In the genomic region with DNA sequence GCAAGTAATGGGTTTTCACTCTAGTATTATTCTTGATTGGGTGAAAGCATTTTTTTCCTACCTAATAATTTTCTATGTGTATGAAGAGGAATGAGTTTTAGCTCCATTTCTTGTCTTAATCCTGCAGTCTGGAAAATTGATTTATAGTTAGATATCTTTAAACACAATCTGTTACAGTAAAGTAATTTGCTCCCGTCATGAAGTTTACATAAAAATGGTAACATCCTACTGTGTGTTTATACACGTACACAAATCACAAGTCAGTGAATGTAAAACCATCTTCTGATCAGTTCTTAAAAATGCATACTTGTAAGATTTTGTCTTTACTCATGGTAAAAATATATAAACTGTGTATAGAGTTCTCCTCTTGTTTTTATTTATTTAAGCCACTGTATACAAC, we compare ENCODE assay signal across 25 cellular contexts.
"Had no signal": no experiment of that assay in that cellular context is flagged by ENCODE, and none has a peak within 500 bp of the region (broad histone marks: within the 10 kb centered on the region; RNA-seq: fewer than 3 reads in every experiment).

No MANE protein-coding gene starts in this region.

- H3K36me3 ChIP-seq: MG63 had no signal

- FAIRE-seq: HepG2, RCC 7860 had no signal

- H3K4me3 ChIP-seq: MG63 had no signal

- H3K27me3 ChIP-seq: MG63 had no signal

- H3K9me3 ChIP-seq: MG63, SK-N-SH had no signal

- DNase-seq: IMR-90, Karpas-422, KG1, MG63, NCI-H1092, NCI-H1105 treated with DMSO at 0.1 percent for 48 hours, NCI-H1417 treated with DMSO at 0.1 percent for 48 hours, NCI-H146, NCI-H1694 treated with DMSO at 0.1 percent for 48 hours, NCI-H1930, NCI-H2081, NCI-H2107, NCI-H2171, NCI-H446, NCI-H510A, NCI-H524 treated with DMSO at 0.1 percent for 48 hours, NCI-H69, NCI-H774, RPMI8226, SHP77, SK-N-SH, SW 1271, T-cell had no signal

- ATAC-seq: HepG2, T-cell had no signal
